ENCODE assay signal across 9 cellular contexts in the genomic region with DNA sequence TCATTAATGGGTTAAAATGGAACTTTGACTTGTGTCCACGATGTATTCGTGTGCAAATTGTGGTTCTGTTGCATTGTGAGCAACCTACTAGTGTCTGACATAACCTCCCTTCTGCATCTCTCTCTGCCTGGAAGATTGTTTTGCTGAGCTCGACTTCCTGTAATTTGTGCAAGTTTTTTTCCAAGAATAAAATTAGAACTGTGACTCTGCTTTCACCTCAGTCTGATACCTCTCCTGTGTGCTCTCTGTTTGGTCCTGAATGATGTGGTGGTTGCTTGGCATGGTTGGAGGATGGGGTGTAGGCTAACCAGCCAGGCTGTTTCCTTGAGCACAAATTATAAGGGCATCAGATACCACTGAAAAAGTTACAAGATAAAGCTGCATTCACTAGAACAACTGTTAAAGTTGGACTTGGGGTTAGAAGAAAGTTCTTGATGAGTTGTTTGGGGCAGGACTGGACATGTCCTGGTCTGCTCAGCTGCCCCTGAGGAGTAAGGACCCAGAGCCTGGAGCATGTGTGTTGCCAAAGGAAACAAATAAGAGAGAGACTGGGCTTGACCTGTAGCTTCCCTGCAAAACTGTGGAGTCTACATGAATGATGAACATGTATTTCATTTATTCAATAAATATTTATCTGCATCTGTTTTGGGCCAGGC. TPM values are rescaled to one million over a fixed set of nuclear protein-coding genes. Genes with fewer than 3 reads are reported as not detected.
A peak's percentile ranks its signal among the peaks of the same experiment; 100 is the strongest.
DNase-seq lines count a peak whose midpoint lies in the region; ATAC-seq and TF ChIP-seq lines count a peak whose summit lies in the region.
"Had no signal": no experiment of that assay in that cellular context is flagged by ENCODE, and none has a peak within 500 bp of the region (broad histone marks: within the 10 kb centered on the region; RNA-seq: fewer than 3 reads in every experiment).

No MANE protein-coding gene starts in this region.

- ATAC-seq in T-cell (replicated peaks in 1 of 4) (peak; percentile 30 to 62 (median 36)), HG03565 (IDR thresholded peaks at IDR 0.05; ENCODE audit: unreplicated experiment) (no peak), HG03097 (IDR thresholded peaks at IDR 0.05; ENCODE audit: low FRiP score, unreplicated experiment) (no peak)
- ATAC-seq in stimulated activated memory B cell treated with anti-CD40 and anti-IgM and Interleukin-4, amounts not matched to agents 10 μg/mL and 1 μg/mL and 100 μg/mL, for 72 hours: no peak

- H3K9me3 Mint-ChIP-seq in activated CD4-positive, alpha-beta T cell treated with anti-CD3 and anti-CD28 coated beads, Interleukin-2, amount 10 ng/mL, durations not matched to agents 24 days and 14 days: no peaks in the 10 kb centered on the region
- H3K9me3 Mint-ChIP-seq in T-cell: no peaks in the 10 kb centered on the region
- no peaks in the 10 kb centered on the region for H3K9me3 Mint-ChIP-seq in stimulated activated memory B cell treated with anti-CD40 and anti-IgM and Interleukin-4, amounts not matched to agents 10 μg/mL and 1 μg/mL and 100 μg/mL, for 72 hours

- peak overlapping the region; percentile 92 for H3K27ac Mint-ChIP-seq in activated CD4-positive, alpha-beta T cell treated with anti-CD3 and anti-CD28 coated beads, Interleukin-2, amount 10 ng/mL, durations not matched to agents 24 days and 14 days
- H3K27ac Mint-ChIP-seq in T-cell: peak overlapping the region; percentile 93 to 94
- peak overlapping the region; percentile 66 for H3K27ac Mint-ChIP-seq in stimulated activated memory B cell treated with anti-CD40 and anti-IgM and Interleukin-4, amounts not matched to agents 10 μg/mL and 1 μg/mL and 100 μg/mL, for 72 hours

- no peaks in the 10 kb centered on the region for H3K27me3 Mint-ChIP-seq in activated CD4-positive, alpha-beta T cell treated with anti-CD3 and anti-CD28 coated beads, Interleukin-2, amount 10 ng/mL, durations not matched to agents 24 days and 14 days
- no peaks in the 10 kb centered on the region for H3K27me3 Mint-ChIP-seq in T-cell
- no peaks in the 10 kb centered on the region for H3K27me3 Mint-ChIP-seq in stimulated activated memory B cell treated with anti-CD40 and anti-IgM and Interleukin-4, amounts not matched to agents 10 μg/mL and 1 μg/mL and 100 μg/mL, for 72 hours

- peaks cover 48% of the 10 kb centered on the region for H3K4me1 Mint-ChIP-seq in activated CD4-positive, alpha-beta T cell treated with anti-CD3 and anti-CD28 coated beads, Interleukin-2, amount 10 ng/mL, durations not matched to agents 24 days and 14 days
- H3K4me1 Mint-ChIP-seq in T-cell: peaks cover 41 to 47% (median 46%) of the 10 kb centered on the region in 3 donors
- H3K4me1 Mint-ChIP-seq in stimulated activated memory B cell treated with anti-CD40 and anti-IgM and Interleukin-4, amounts not matched to agents 10 μg/mL and 1 μg/mL and 100 μg/mL, for 72 hours: peaks cover 35% of the 10 kb centered on the region

- H3K4me3 Mint-ChIP-seq in activated CD4-positive, alpha-beta T cell treated with anti-CD3 and anti-CD28 coated beads, Interleukin-2, amount 10 ng/mL, durations not matched to agents 24 days and 14 days: peak overlapping the region; percentile 87
- H3K4me3 Mint-ChIP-seq in T-cell: peak overlapping the region; percentile 55 to 93 (median 87)
- peak overlapping the region; percentile 62 for H3K4me3 Mint-ChIP-seq in stimulated activated memory B cell treated with anti-CD40 and anti-IgM and Interleukin-4, amounts not matched to agents 10 μg/mL and 1 μg/mL and 100 μg/mL, for 72 hours

- H3K36me3 ChIP-seq in HAP-1 (replicated peaks): no peaks in the 10 kb centered on the region

- CTCF ChIA-PET in T-cell (lab: Charles Lee): interaction anchor here (0.6 to 1.2 kb wide), 7 partner anchors 7 to 68 kb away, joined by 4 to 8 read pairs (median 4); no protein-coding TSS in a partner anchor

- in situ Hi-C loops in HAP-1 (cut with MboI; ENCODE audit: low sequenced_read_pairs): loop anchor here (25.0 kb wide), 1 partner anchor 812 kb away; a partner anchor contains a TSS

- H3K4me3 ChIP-seq in fibroblast of mammary gland (ENCODE audit: control insufficient read depth, low read depth, low read length) (no peak overlapping the region), HAP-1 (no peak overlapping the region)

- H3K9me3 ChIP-seq in HAP-1: no peaks in the 10 kb centered on the region

- H3K4me1 ChIP-seq in HAP-1: peaks cover 20% of the 10 kb centered on the region

- TF ChIP-seq CTCF in fibroblast of mammary gland (conservative IDR thresholded peaks at IDR 0.05; ENCODE audit: control insufficient read depth, insufficient read depth, low read depth, low read length): no peak

- no peaks in the 10 kb centered on the region for H3K27me3 ChIP-seq in HAP-1 (ENCODE audit: low read depth)

- intact Hi-C loops in activated CD4-positive, alpha-beta T cell treated with anti-CD3 and anti-CD28 coated beads, Interleukin-2, amount 10 ng/mL, durations not matched to agents 24 days and 14 days (cut with micrococcal nuclease): loop anchor here (5.0 to 10.0 kb wide), 3 partner anchors 381 to 533 kb away; a partner anchor contains a TSS

- DNase-seq in activated CD4-positive, alpha-beta T cell treated with anti-CD3 and anti-CD28 coated beads, Interleukin-2, amount 10 ng/mL, durations not matched to agents 24 days and 14 days: peak; percentile 84
- no peak for DNase-seq in activated CD4-positive, alpha-beta T cell treated with anti-CD3 and anti-CD28 coated beads, Interleukin-2, amount 50 U/mL, for 48 hours
- DNase-seq in T-cell (peak in 24 of 34 experiments; percentile 16 to 61 (median 37)), fibroblast of mammary gland (ENCODE audit: low read depth) (peak; percentile 14), HAP-1 (ENCODE audit: low spot score in 2 of 2) (no peak)
- DNase-seq: Karpas-422 had no signal

- H3K36me3 Mint-ChIP-seq in activated CD4-positive, alpha-beta T cell treated with anti-CD3 and anti-CD28 coated beads, Interleukin-2, amount 10 ng/mL, durations not matched to agents 24 days and 14 days (ENCODE audit: low read depth): peaks cover 8% of the 10 kb centered on the region
- H3K36me3 Mint-ChIP-seq in T-cell: no peaks in the 10 kb centered on the region
- peaks cover 6% of the 10 kb centered on the region for H3K36me3 Mint-ChIP-seq in stimulated activated memory B cell treated with anti-CD40 and anti-IgM and Interleukin-4, amounts not matched to agents 10 μg/mL and 1 μg/mL and 100 μg/mL, for 72 hours

- POLR2A ChIA-PET in T-cell (lab: Charles Lee): interaction anchor here (0.6 to 0.7 kb wide), 3 partner anchors 47 to 480 kb away, joined by 3 read pairs; no protein-coding TSS in a partner anchor

RNA-seq across cellular contexts. Expression of a gene that starts 1.9 kb away (rescaled TPM):
- total RNA-seq in activated CD4-positive, alpha-beta T cell treated with anti-CD3 and anti-CD28 coated beads, Interleukin-2, amount 10 ng/mL, durations not matched to agents 24 days and 14 days: 87.4 and 90.6 TPM in 2 replicates
- 100 to 1,000 TPM in 1 of 5 donors, 10 to 100 TPM in 4; 84.0 to 106 (median 94.8) TPM for total RNA-seq in T-cell

Comparison
In these comparisons a context has a peak if more than half of its experiments do, and no peak if none do; other contexts are left out.
1. DNase-seq: peak in activated CD4-positive, alpha-beta T cell treated with anti-CD3 and anti-CD28 coated beads, Interleukin-2, amount 10 ng/mL, durations not matched to agents 24 days and 14 days (single experiment), T-cell (24 of 34) and fibroblast of mammary gland (single experiment); none in activated CD4-positive, alpha-beta T cell treated with anti-CD3 and anti-CD28 coated beads, Interleukin-2, amount 50 U/mL, for 48 hours (0 of 2) and HAP-1 (0 of 2).
2. ATAC-seq: peak in T-cell (4 of 4); none in stimulated activated memory B cell treated with anti-CD40 and anti-IgM and Interleukin-4, amounts not matched to agents 10 μg/mL and 1 μg/mL and 100 μg/mL, for 72 hours (single experiment), HG03565 (single experiment) and HG03097 (single experiment).
3. Peak in every context shown above with its lines, with median percentiles within 50 percentile points of each other: H3K27ac Mint-ChIP-seq and H3K4me3 Mint-ChIP-seq.